Comparison of ENCODE assay signal across 28 cellular contexts in the genomic region with DNA sequence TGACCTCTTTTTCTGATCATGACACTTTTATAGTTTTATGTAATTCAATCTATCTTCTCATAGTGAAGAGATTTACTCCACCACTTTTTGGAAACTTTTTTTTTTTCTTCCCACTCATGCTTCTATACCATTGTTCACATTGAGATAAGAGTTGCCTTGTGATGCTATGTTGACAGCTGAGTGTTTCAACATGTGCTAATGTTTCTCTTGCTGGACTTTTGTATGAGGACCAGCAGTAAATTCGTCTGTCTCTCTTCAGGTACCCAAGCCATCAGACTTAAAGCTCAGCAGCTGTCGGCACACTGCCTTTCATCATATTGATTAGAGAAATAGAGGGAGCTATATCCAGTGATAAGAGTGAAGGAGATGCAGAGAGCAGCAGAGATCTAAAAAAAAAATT.
A peak's percentile ranks its signal among the peaks of the same experiment; 100 is the strongest.
DNase-seq lines count a peak whose midpoint lies in the region; ATAC-seq, FAIRE-seq and TF ChIP-seq lines count a peak whose summit lies in the region.
"Had no signal": no experiment of that assay in that cellular context is flagged by ENCODE, and none has a peak within 500 bp of the region (broad histone marks: within the 10 kb centered on the region; RNA-seq: fewer than 3 reads in every experiment).

No MANE protein-coding gene starts in this region.

- no peaks in the 10 kb centered on the region for H3K27me3 ChIP-seq in A673 (replicated peaks; ENCODE audit: insufficient read depth, low read depth, low read length, poor library complexity)
- no peaks in the 10 kb centered on the region for H3K27me3 ChIP-seq in K562 (ENCODE audit: control insufficient read depth in 2 of 2, insufficient read depth in 2 of 2, low read length in 2 of 2)
- H3K27me3 ChIP-seq: BE2C, BLaER1 had no signal

- WGBS in K562 (ENCODE audit: insufficient coverage, low coverage, missing lambda C conversion rate), result 34% methylated on average over 2 of the region's 2 CpGs

- TF ChIP-seq CTCF in A673 (conservative IDR thresholded peaks at IDR 0.05; ENCODE audit: low read depth, low read length) (no peak), K562 (IDR thresholded peaks at IDR 0.05 in 2 of 3, conservative IDR thresholded peaks at IDR 0.05 in 1 of 3; ENCODE audit: insufficient read depth in 2 of 3, low read depth in 1 of 3, low read length in 3 of 3) (no peak), fibroblast of the aortic adventitia (IDR thresholded peaks at IDR 0.05; ENCODE audit: insufficient read depth, low read length) (no peak)

- peaks cover 42% of the 10 kb centered on the region for H3K4me1 ChIP-seq in A673 (ENCODE audit: insufficient read depth, low read length, poor library complexity, severe bottlenecking)
- H3K4me1 ChIP-seq in K562 (replicated peaks in 1 of 2; ENCODE audit: control insufficient read depth in 2 of 2, insufficient read depth in 2 of 2, low read length in 2 of 2), result no peaks in the 10 kb centered on the region
- H3K4me1 ChIP-seq: A549, BE2C, BLaER1 had no signal

- no peak overlapping the region for H3K9ac ChIP-seq in K562 (ENCODE audit: insufficient read depth in 1 of 2, low read depth in 2 of 2, low read length in 2 of 2)
- H3K9ac ChIP-seq: BLaER1 had no signal

- no peaks in the 10 kb centered on the region for H3K79me2 ChIP-seq in K562 (ENCODE audit: control insufficient read depth, insufficient read depth, low read length)

- ATAC-seq in K562, result peak; percentile 49
- ATAC-seq in HG03280 (IDR thresholded peaks at IDR 0.05; ENCODE audit: unreplicated experiment), result no peak
- ATAC-seq: A549, GM12878 had no signal

- TF ChIP-seq POLR2A in K562 (conservative IDR thresholded peaks at IDR 0.05), result no peak

- TF ChIP-seq RAD21 in K562 (CRISPR knock-in tag; conservative IDR thresholded peaks at IDR 0.05 in 1 of 2, IDR thresholded peaks at IDR 0.05 in 1 of 2), result no peak

- H3K9me1 ChIP-seq in K562 (ENCODE audit: control insufficient read depth, insufficient read depth, low read length), result no peaks in the 10 kb centered on the region

- in situ Hi-C loops in K562 (cut with MboI), result no loop called here

- POLR2A ChIA-PET in A673 (lab: Charles Lee; ENCODE audit: low non-redundant PET), result no interaction called here
- POLR2A ChIA-PET in K562 (lab: Yijun Ruan, JAX), result interaction anchor here (1.2 to 1.5 kb wide), 2 partner anchors 10 to 24 kb away, joined by 3 to 5 read pairs; no protein-coding TSS in a partner anchor

- no peak for TF ChIP-seq EP300 in K562 (IDR thresholded peaks at IDR 0.05; ENCODE audit: low read length)

- BruUV-seq in A673 (replicated peaks; lab: Mats Ljungman, UMichigan), result no TSS peak
- BruUV-seq in K562 (replicated peaks; lab: Mats Ljungman, UMichigan), result no TSS peak

- intact Hi-C loops in A673 (cut with micrococcal nuclease; ENCODE audit: unreplicated experiment), result loop anchor here (10.0 kb wide), 1 partner anchor 508 kb away; no protein-coding TSS in a partner anchor
- intact Hi-C loops in K562 (cut with micrococcal nuclease), result no loop called here

- H3K4me2 ChIP-seq in K562 (ENCODE audit: insufficient read depth, low read length), result no peak overlapping the region
- H3K4me2 ChIP-seq: A549, BLaER1 had no signal

- CTCF ChIA-PET in A673 (lab: Charles Lee) (no interaction called here), K562 (lab: Yijun Ruan, JAX; ENCODE audit: low intra/inter-chr PET ratio) (no interaction called here)

- H3K27ac ChIP-seq in A673 (ENCODE audit: low read depth, low read length, poor library complexity, severe bottlenecking), result peak overlapping the region; percentile 1
- no peak overlapping the region for H3K27ac ChIP-seq in K562 (ENCODE audit: extremely low read depth, low read depth, low read length)
- H3K27ac ChIP-seq: 22Rv1, A549, BLaER1 had no signal

- DNase-seq in NCI-H82 (lab: John Stamatoyannopoulos, UW), result peak; percentile 38
- DNase-seq in NCI-H82 treated with DMSO at 0.1 percent for 48 hours (lab: John Stamatoyannopoulos, UW; ENCODE audit: unreplicated experiment), result no peak
- peak; percentile 22 for DNase-seq in A673 (ENCODE audit: low spot score)
- DNase-seq in K562 (ENCODE audit: extremely low read depth in 1 of 4, low spot score in 3 of 4), result no peak
- peak; percentile 63 for DNase-seq in fibroblast of the aortic adventitia (ENCODE audit: low read depth)
- no peak for DNase-seq in activated T-cell treated with anti-CD3 and anti-CD28 coated beads for 4 hours
- no peak for DNase-seq in retina
- DNase-seq: ACHN; BE2C; C1 segment of cervical spinal cord; CD4-positive, alpha-beta memory T cell; CD4-positive, CD25-positive, alpha-beta regulatory T cell; CD8-positive, alpha-beta memory T cell; COR-L47; DMS 273 treated with DMSO at 0.1 percent for 48 hours; DMS153; DMS53; DMS79; DND-41; EL; GDM1 had no signal

- H3K9me3 ChIP-seq in A673 (ENCODE audit: low read depth, low read length, poor library complexity, severe bottlenecking), result peaks cover 16% of the 10 kb centered on the region
- peaks cover 6% of the 10 kb centered on the region; the same call in 1 of the 2 replicates for H3K9me3 ChIP-seq in K562 (replicated peaks; ENCODE audit: control insufficient read depth, insufficient read depth, low read depth, low read length)
- H3K9me3 ChIP-seq: A549, BE2C had no signal

- H2AFZ ChIP-seq in K562 (ENCODE audit: low read depth, low read length), result no peak overlapping the region

- peak; percentile 48 for FAIRE-seq in K562 (lab: Jason Lieb, UNC)
- FAIRE-seq: A549, GM12878, GM12892, GM18507 had no signal

- no peaks in the 10 kb centered on the region for H4K20me1 ChIP-seq in K562 (replicated peaks; ENCODE audit: control insufficient read depth, insufficient read depth, low read length)
- H4K20me1 ChIP-seq: BLaER1 had no signal

- H3K36me3 ChIP-seq in A673 (ENCODE audit: insufficient read depth, low read length, poor library complexity, severe bottlenecking) (no peaks in the 10 kb centered on the region), K562 (ENCODE audit: control insufficient read depth, insufficient read depth, low read length) (no peaks in the 10 kb centered on the region)
- H3K36me3 ChIP-seq: BE2C, BLaER1 had no signal

- H3K4me3 ChIP-seq in A673 (ENCODE audit: low read depth, low read length, poor library complexity, severe bottlenecking), result no peak overlapping the region
- H3K4me3 ChIP-seq in K562, result no peak overlapping the region
- H3K4me3 ChIP-seq in fibroblast of the aortic adventitia (ENCODE audit: low read depth, low read length), result no peak overlapping the region
- H3K4me3 ChIP-seq: A549, BLaER1, GM12878 had no signal

TF ChIP-seq in K562, 482 proteins besides CTCF, POLR2A, EP300 and RAD21 (continues in another document):
- TF ChIP-seq SOX6 (IDR thresholded peaks at IDR 0.05) (peak; percentile 60; the same call in 1 of the 2 replicates), ARID1B (IDR thresholded peaks at IDR 0.05) (0 out of 2 replicates have a peak, but pooled peaks have one; percentile 10), GATA2 (CRISPR knock-in tag; IDR thresholded peaks at IDR 0.05) (no peak), IRF9 (tag; IDR thresholded peaks at IDR 0.05) (no peak), ZNF740 (CRISPR knock-in tag; IDR thresholded peaks at IDR 0.05) (no peak), ZNF740 (tag; IDR thresholded peaks at IDR 0.05) (no peak), PBX2 (CRISPR knock-in tag; IDR thresholded peaks at IDR 0.05; ENCODE audit: low read depth) (no peak), PBX2 (tag; conservative IDR thresholded peaks at IDR 0.05; ENCODE audit: low read depth) (peak; percentile 57)
- TF ChIP-seq, protein P1, sequence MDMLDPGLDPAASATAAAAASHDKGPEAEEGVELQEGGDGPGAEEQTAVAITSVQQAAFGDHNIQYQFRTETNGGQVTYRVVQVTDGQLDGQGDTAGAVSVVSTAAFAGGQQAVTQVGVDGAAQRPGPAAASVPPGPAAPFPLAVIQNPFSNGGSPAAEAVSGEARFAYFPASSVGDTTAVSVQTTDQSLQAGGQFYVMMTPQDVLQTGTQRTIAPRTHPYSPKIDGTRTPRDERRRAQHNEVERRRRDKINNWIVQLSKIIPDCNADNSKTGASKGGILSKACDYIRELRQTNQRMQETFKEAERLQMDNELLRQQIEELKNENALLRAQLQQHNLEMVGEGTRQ (CRISPR knock-in tag; IDR thresholded peaks at IDR 0.05), result no peak

Comparison
In these comparisons a context has a peak if more than half of its experiments do, and no peak if none do; other contexts are left out.
1. DNase-seq: peak in NCI-H82 (single experiment), A673 (single experiment) and fibroblast of the aortic adventitia (single experiment); none in NCI-H82 treated with DMSO at 0.1 percent for 48 hours (single experiment), K562 (0 of 4), activated T-cell treated with anti-CD3 and anti-CD28 coated beads for 4 hours (single experiment) and retina (single experiment).